1 cellular context compared by ENCODE assay signal in genomic region chr11:117122546-117122945, GRCh38.
TF ChIP-seq lines count a peak whose summit lies in the region.

No MANE protein-coding gene starts in this region.

TF ChIP-seq in GM23338, 12 proteins besides CTCF, POLR2A, EP300 and RAD21:
- TF ChIP-seq REST (IDR thresholded peaks at IDR 0.05; ENCODE audit: unreplicated experiment) (no peak), STAT1 (IDR thresholded peaks at IDR 0.05; ENCODE audit: unreplicated experiment) (no peak), POLR2AphosphoS5 (IDR thresholded peaks at IDR 0.05; ENCODE audit: low read depth) (no peak), EZH2phosphoT487 (IDR thresholded peaks at IDR 0.05; ENCODE audit: unreplicated experiment) (no peak), ZNF114 (CRISPR knock-in tag; IDR thresholded peaks at IDR 0.05) (no peak), NANOG (IDR thresholded peaks at IDR 0.05; ENCODE audit: borderline replicate concordance) (no peak), JUNB (IDR thresholded peaks at IDR 0.05; ENCODE audit: unreplicated experiment) (no peak), CREB1 (CRISPR knock-in tag; IDR thresholded peaks at IDR 0.05; ENCODE audit: low read depth) (no peak), EZH2 (IDR thresholded peaks at IDR 0.05; ENCODE audit: low read depth, unreplicated experiment) (no peak), ZNF331 (CRISPR knock-in tag; IDR thresholded peaks at IDR 0.05; ENCODE audit: low read depth) (no peak)
- TF ChIP-seq, protein P1, sequence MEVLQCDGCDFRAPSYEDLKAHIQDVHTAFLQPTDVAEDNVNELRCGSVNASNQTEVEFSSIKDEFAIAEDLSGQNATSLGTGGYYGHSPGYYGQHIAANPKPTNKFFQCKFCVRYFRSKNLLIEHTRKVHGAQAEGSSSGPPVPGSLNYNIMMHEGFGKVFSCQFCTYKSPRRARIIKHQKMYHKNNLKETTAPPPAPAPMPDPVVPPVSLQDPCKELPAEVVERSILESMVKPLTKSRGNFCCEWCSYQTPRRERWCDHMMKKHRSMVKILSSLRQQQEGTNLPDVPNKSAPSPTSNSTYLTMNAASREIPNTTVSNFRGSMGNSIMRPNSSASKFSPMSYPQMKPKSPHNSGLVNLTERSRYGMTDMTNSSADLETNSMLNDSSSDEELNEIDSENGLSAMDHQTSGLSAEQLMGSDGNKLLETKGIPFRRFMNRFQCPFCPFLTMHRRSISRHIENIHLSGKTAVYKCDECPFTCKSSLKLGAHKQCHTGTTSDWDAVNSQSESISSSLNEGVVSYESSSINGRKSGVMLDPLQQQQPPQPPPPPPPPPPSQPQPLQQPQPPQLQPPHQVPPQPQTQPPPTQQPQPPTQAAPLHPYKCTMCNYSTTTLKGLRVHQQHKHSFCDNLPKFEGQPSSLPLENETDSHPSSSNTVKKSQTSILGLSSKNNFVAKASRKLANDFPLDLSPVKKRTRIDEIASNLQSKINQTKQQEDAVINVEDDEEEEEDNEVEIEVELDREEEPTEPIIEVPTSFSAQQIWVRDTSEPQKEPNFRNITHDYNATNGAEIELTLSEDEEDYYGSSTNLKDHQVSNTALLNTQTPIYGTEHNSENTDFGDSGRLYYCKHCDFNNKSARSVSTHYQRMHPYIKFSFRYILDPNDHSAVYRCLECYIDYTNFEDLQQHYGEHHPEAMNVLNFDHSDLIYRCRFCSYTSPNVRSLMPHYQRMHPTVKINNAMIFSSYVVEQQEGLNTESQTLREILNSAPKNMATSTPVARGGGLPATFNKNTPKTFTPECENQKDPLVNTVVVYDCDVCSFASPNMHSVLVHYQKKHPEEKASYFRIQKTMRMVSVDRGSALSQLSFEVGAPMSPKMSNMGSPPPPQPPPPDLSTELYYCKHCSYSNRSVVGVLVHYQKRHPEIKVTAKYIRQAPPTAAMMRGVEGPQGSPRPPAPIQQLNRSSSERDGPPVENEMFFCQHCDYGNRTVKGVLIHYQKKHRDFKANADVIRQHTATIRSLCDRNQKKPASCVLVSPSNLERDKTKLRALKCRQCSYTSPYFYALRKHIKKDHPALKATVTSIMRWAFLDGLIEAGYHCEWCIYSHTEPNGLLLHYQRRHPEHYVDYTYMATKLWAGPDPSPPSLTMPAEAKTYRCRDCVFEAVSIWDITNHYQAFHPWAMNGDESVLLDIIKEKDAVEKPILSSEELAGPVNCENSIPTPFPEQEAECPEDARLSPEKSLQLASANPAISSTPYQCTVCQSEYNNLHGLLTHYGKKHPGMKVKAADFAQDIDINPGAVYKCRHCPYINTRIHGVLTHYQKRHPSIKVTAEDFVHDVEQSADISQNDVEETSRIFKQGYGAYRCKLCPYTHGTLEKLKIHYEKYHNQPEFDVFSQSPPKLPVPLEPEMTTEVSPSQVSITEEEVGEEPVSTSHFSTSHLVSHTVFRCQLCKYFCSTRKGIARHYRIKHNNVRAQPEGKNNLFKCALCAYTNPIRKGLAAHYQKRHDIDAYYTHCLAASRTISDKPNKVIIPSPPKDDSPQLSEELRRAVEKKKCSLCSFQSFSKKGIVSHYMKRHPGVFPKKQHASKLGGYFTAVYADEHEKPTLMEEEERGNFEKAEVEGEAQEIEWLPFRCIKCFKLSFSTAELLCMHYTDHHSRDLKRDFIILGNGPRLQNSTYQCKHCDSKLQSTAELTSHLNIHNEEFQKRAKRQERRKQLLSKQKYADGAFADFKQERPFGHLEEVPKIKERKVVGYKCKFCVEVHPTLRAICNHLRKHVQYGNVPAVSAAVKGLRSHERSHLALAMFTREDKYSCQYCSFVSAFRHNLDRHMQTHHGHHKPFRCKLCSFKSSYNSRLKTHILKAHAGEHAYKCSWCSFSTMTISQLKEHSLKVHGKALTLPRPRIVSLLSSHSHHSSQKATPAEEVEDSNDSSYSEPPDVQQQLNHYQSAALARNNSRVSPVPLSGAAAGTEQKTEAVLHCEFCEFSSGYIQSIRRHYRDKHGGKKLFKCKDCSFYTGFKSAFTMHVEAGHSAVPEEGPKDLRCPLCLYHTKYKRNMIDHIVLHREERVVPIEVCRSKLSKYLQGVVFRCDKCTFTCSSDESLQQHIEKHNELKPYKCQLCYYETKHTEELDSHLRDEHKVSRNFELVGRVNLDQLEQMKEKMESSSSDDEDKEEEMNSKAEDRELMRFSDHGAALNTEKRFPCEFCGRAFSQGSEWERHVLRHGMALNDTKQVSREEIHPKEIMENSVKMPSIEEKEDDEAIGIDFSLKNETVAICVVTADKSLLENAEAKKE (CRISPR knock-in tag; IDR thresholded peaks at IDR 0.05) = no peak
- TF ChIP-seq, protein P2, sequence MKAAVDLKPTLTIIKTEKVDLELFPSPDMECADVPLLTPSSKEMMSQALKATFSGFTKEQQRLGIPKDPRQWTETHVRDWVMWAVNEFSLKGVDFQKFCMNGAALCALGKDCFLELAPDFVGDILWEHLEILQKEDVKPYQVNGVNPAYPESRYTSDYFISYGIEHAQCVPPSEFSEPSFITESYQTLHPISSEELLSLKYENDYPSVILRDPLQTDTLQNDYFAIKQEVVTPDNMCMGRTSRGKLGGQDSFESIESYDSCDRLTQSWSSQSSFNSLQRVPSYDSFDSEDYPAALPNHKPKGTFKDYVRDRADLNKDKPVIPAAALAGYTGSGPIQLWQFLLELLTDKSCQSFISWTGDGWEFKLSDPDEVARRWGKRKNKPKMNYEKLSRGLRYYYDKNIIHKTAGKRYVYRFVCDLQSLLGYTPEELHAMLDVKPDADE (IDR thresholded peaks at IDR 0.05) = no peak
